In genomic region chr14:99435327-99435726, GRCh38 we compare ENCODE assay signal across 22 cellular contexts.
"Had no signal": no experiment of that assay in that cellular context is flagged by ENCODE, and none has a peak within 500 bp of the region (broad histone marks: within the 10 kb centered on the region; RNA-seq: fewer than 3 reads in every experiment).

No MANE protein-coding gene starts in this region.

- H3K9me3 ChIP-seq: adrenal gland, breast epithelium, esophagus muscularis mucosa, heart right ventricle, prostate gland, right atrium auricular region, suprapubic skin, transverse colon had no signal

- ATAC-seq: activated naive CD4-positive, alpha-beta T cell treated with anti-CD3 and anti-CD28 coated beads, Interleukin-2, amount 50 U/mL, for 72 hours; activated T-cell treated with anti-CD3 and anti-CD28 coated beads, Interleukin-2, amount 50 U/mL, for 4 hours; heart right ventricle had no signal

- H3K9me3 Mint-ChIP-seq: activated naive CD4-positive, alpha-beta T cell treated with anti-CD3 and anti-CD28 coated beads, Interleukin-2, amount 50 U/mL, for 72 hours; activated T-cell treated with anti-CD3 and anti-CD28 coated beads, Interleukin-2, amount 50 U/mL, for 4 hours; neural progenitor cell; stimulated activated naive CD8-positive, alpha-beta T cell treated with anti-CD3 and anti-CD28 coated beads, Interleukin-15, Interleukin-2, amounts not matched to agents 100 ng/mL and 50 ng/mL, for 24 hours had no signal

- H3K27me3 ChIP-seq: adrenal gland, breast epithelium, esophagus muscularis mucosa, heart right ventricle, neural progenitor cell, right atrium auricular region, suprapubic skin, transverse colon had no signal

- DNase-seq: activated CD4-positive, alpha-beta T cell treated with anti-CD3 and anti-CD28 coated beads, Interleukin-2, amount 50 U/mL, for 1 hour; activated CD4-positive, CD25-positive, alpha-beta regulatory T cell treated with anti-CD3 and anti-CD28 coated beads, Interleukin-2, amount 50 U/mL, for 72 hours; activated CD8-positive, alpha-beta memory T cell treated with anti-CD3 and anti-CD28 coated beads, Interleukin-2, amount 50 U/mL, for 4 hours; activated effector memory CD4-positive, alpha-beta T cell treated with anti-CD3 and anti-CD28 coated beads, Interleukin-2, amount 50 U/mL, for 16 hours; activated T-cell treated with anti-CD3 and anti-CD28 coated beads, Interleukin-2, amount 50 U/mL, for 4 hours; adrenal gland; cerebellar nuclear complex; cortex of kidney; effector CD4-positive, alpha-beta T cell; heart right ventricle; stimulated activated CD4-positive, alpha-beta T cell treated with anti-CD3 and anti-CD28 coated beads, Interleukin-2, amount 100 ng/mL, for 24 hours; T-helper 1 cell; T1000; transverse colon had no signal

- H3K4me1 ChIP-seq: breast epithelium, prostate gland, suprapubic skin had no signal

- H3K27me3 Mint-ChIP-seq: stimulated activated naive CD8-positive, alpha-beta T cell treated with anti-CD3 and anti-CD28 coated beads, Interleukin-15, Interleukin-2, amounts not matched to agents 100 ng/mL and 50 ng/mL, for 24 hours had no signal

- H3K27ac Mint-ChIP-seq: neural progenitor cell; stimulated activated naive CD8-positive, alpha-beta T cell treated with anti-CD3 and anti-CD28 coated beads, Interleukin-15, Interleukin-2, amounts not matched to agents 100 ng/mL and 50 ng/mL, for 24 hours had no signal

- H3K27ac ChIP-seq: adrenal gland, breast epithelium, neural progenitor cell, prostate gland, right atrium auricular region, suprapubic skin, transverse colon had no signal

- H3K4me3 Mint-ChIP-seq: neural progenitor cell; stimulated activated naive CD8-positive, alpha-beta T cell treated with anti-CD3 and anti-CD28 coated beads, Interleukin-15, Interleukin-2, amounts not matched to agents 100 ng/mL and 50 ng/mL, for 24 hours had no signal

- H3K4me3 ChIP-seq: adrenal gland, breast epithelium, esophagus muscularis mucosa, heart right ventricle, neural progenitor cell, prostate gland, right atrium auricular region, suprapubic skin, transverse colon had no signal

- H3K36me3 ChIP-seq: breast epithelium, neural progenitor cell, prostate gland had no signal
